In the genomic region with DNA sequence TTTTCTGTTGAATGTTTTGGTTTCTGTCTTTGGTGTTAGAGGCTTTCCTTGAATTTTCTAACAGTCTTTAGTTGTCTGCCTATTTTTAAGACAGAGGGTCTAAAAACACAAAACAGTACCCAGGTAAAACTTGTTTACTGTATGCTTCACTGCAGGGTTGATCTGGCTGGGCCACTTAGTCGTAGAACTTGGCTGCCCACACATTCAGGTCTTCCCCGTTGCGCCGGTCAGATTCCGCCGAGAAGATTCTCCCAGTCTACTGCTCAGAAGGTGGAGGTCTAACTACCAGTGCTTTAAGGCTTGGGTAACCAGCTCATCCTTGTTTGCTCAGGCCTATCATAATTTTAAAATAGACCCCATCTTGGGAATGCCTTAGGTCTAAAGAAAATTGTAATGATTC, we compare ENCODE assay signal across 15 cellular contexts. TPM values are rescaled to one million over a fixed set of nuclear protein-coding genes. Genes with fewer than 3 reads are reported as not detected.
DNase-seq lines count a peak whose midpoint lies in the region; ATAC-seq and TF ChIP-seq lines count a peak whose summit lies in the region.
"Had no signal": no experiment of that assay in that cellular context is flagged by ENCODE, and none has a peak within 500 bp of the region (broad histone marks: within the 10 kb centered on the region; RNA-seq: fewer than 3 reads in every experiment).

No MANE protein-coding gene starts in this region.

- H2AFZ ChIP-seq in SK-N-SH (ENCODE audit: low read depth) (peak overlapping the region; percentile 24; the same call in 1 of the 2 replicates), parathyroid adenoma (peak overlapping the region; percentile 74)

- H3F3A ChIP-seq in SK-N-SH (replicated peaks; ENCODE audit: insufficient read depth): peaks cover 10% of the 10 kb centered on the region

- peaks cover 0 to 8% of the 10 kb centered on the region in 2 experiments; a peak in 1 of 4 replicates for H3K4me1 ChIP-seq in SK-N-SH (ENCODE audit: control insufficient read depth in 1 of 2, insufficient read depth in 2 of 2, low read depth in 1 of 2, low read length in 1 of 2)
- peaks cover 30% of the 10 kb centered on the region for H3K4me1 ChIP-seq in parathyroid adenoma

- ATAC-seq in SK-N-SH treated with all-trans-retinoic acid at 6 μM for 48 hours (no peak), Right ventricle myocardium inferior (no peak)
- ATAC-seq: A549; CD8-positive, alpha-beta T cell had no signal

- POLR2A ChIA-PET in SK-N-SH (lab: Yijun Ruan, JAX): no interaction called here

- TF ChIP-seq CTCF in SK-N-SH (IDR thresholded peaks at IDR 0.05) (no peak), parathyroid adenoma (IDR thresholded peaks at IDR 0.05) (no peak)

- no peak overlapping the region for H3K9ac ChIP-seq in SK-N-SH
- H3K9ac ChIP-seq in parathyroid adenoma: no peak overlapping the region
- H3K9ac ChIP-seq: BLaER1 treated with 17β-estradiol and CSF1 and Interleukin-3, amounts not matched to agents 10 nM and 100 nM had no signal

- H3K27me3 ChIP-seq in SK-N-SH (ENCODE audit: insufficient read depth): no peaks in the 10 kb centered on the region
- H3K27me3 ChIP-seq in parathyroid adenoma (ENCODE audit: control insufficient read depth, insufficient read depth, low read length): no peaks in the 10 kb centered on the region
- H3K27me3 ChIP-seq: BLaER1 treated with 17β-estradiol and CSF1 and Interleukin-3, amounts not matched to agents 10 nM and 100 nM had no signal

- H3K9me3 ChIP-seq in SK-N-SH (no peaks in the 10 kb centered on the region), parathyroid adenoma (ENCODE audit: control insufficient read depth, low read length) (no peaks in the 10 kb centered on the region)
- H3K9me3 ChIP-seq: A549; BLaER1 treated with 17β-estradiol and CSF1 and Interleukin-3, amounts not matched to agents 10 nM and 100 nM; Caco-2 had no signal

- H3K79me2 ChIP-seq in SK-N-SH (ENCODE audit: insufficient read depth) (no peaks in the 10 kb centered on the region), parathyroid adenoma (no peaks in the 10 kb centered on the region)

- H3K9me2 ChIP-seq in SK-N-SH: no peaks in the 10 kb centered on the region

- CTCF ChIA-PET in SK-N-SH (lab: Yijun Ruan, JAX): interaction anchor here (0.8 to 3.7 kb wide), 4 partner anchors 23 to 526 kb away, joined by 3 to 22 read pairs (median 3); no protein-coding TSS in a partner anchor

- 86% methylated on average over 6 of the region's 6 CpGs for WGBS in SK-N-SH (ENCODE audit: low lambda C conversion rate)

- H3K4me2 ChIP-seq in SK-N-SH (no peak overlapping the region), parathyroid adenoma (ENCODE audit: low read length) (peak overlapping the region; percentile 32)
- H3K4me2 ChIP-seq: A549; BLaER1 treated with 17β-estradiol and CSF1 and Interleukin-3, amounts not matched to agents 10 nM and 100 nM had no signal

- no peak for TF ChIP-seq RAD21 in SK-N-SH (IDR thresholded peaks at IDR 0.05; ENCODE audit: low read length)

- no peak overlapping the region for H3K4me3 ChIP-seq in SK-N-SH (ENCODE audit: low read depth in 2 of 2, low read length in 1 of 2)
- no peak overlapping the region for H3K4me3 ChIP-seq in parathyroid adenoma (ENCODE audit: low read depth, low read length)
- H3K4me3 ChIP-seq: A549; BLaER1 treated with 17β-estradiol and CSF1 and Interleukin-3, amounts not matched to agents 10 nM and 100 nM had no signal

- H3K27ac ChIP-seq in SK-N-SH (ENCODE audit: low read depth in 2 of 2, low read length in 1 of 2) (no peak overlapping the region), parathyroid adenoma (peak overlapping the region; percentile 25)
- H3K27ac ChIP-seq: 22Rv1; A549; BLaER1 treated with 17β-estradiol and CSF1 and Interleukin-3, amounts not matched to agents 10 nM and 100 nM; C4-2B had no signal

- H4K20me1 ChIP-seq in SK-N-SH (ENCODE audit: insufficient read depth): no peaks in the 10 kb centered on the region
- H4K20me1 ChIP-seq: BLaER1 treated with 17β-estradiol and CSF1 and Interleukin-3, amounts not matched to agents 10 nM and 100 nM had no signal

- DNase-seq in SK-N-SH: no peak
- DNase-seq in Right ventricle myocardium inferior (ENCODE audit: missing footprints): no peak
- no peak for DNase-seq in superior temporal gyrus (ENCODE audit: extremely low spot score)
- DNase-seq: Caco-2; Calu3; CD4-positive, alpha-beta T cell; CD8-positive, alpha-beta T cell; DMS79 treated with DMSO at 0.1 percent for 48 hours; GF-D8 had no signal

- H3K36me3 ChIP-seq in SK-N-SH (replicated peaks in 1 of 2; ENCODE audit: control insufficient read depth in 1 of 2, insufficient read depth in 2 of 2, low read length in 1 of 2): no peaks in the 10 kb centered on the region
- H3K36me3 ChIP-seq in parathyroid adenoma (ENCODE audit: control insufficient read depth, insufficient read depth, low read length): no peaks in the 10 kb centered on the region
- H3K36me3 ChIP-seq: BLaER1 treated with 17β-estradiol and CSF1 and Interleukin-3, amounts not matched to agents 10 nM and 100 nM had no signal

- no peak for TF ChIP-seq EP300 in SK-N-SH (IDR thresholded peaks at IDR 0.05; ENCODE audit: borderline replicate concordance in 1 of 2, low read depth in 1 of 2, low read length in 1 of 2)

- intact Hi-C loops in Right ventricle myocardium inferior (cut with DNase I): no loop called here

TF ChIP-seq in SK-N-SH, 30 proteins besides CTCF, POLR2A, EP300 and RAD21 (continues in another document):
- TF ChIP-seq JUND (IDR thresholded peaks at IDR 0.05): no peak
- TF ChIP-seq SMC3 (IDR thresholded peaks at IDR 0.05; ENCODE audit: low read depth, low read length): no peak
- TF ChIP-seq, protein P1, sequence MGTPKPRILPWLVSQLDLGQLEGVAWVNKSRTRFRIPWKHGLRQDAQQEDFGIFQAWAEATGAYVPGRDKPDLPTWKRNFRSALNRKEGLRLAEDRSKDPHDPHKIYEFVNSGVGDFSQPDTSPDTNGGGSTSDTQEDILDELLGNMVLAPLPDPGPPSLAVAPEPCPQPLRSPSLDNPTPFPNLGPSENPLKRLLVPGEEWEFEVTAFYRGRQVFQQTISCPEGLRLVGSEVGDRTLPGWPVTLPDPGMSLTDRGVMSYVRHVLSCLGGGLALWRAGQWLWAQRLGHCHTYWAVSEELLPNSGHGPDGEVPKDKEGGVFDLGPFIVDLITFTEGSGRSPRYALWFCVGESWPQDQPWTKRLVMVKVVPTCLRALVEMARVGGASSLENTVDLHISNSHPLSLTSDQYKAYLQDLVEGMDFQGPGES (IDR thresholded peaks at IDR 0.05; ENCODE audit: low read depth, low read length): no peak
- TF ChIP-seq NRF1 (IDR thresholded peaks at IDR 0.05; ENCODE audit: low read depth, low read length): no peak
- no peak for TF ChIP-seq FOSL2 (IDR thresholded peaks at IDR 0.05; ENCODE audit: borderline replicate concordance, low read depth)
- no peak for TF ChIP-seq FOXM1 (IDR thresholded peaks at IDR 0.05; ENCODE audit: low read depth)

TF ChIP-seq in SK-N-SH treated with all-trans-retinoic acid at 6 μM for 48 hours, 23 proteins besides CTCF, POLR2A, EP300 and RAD21 (continues in another document):
- TF ChIP-seq GLIS3 (CRISPR knock-in tag; IDR thresholded peaks at IDR 0.05) (no peak), PPARA (CRISPR knock-in tag; IDR thresholded peaks at IDR 0.05; ENCODE audit: borderline replicate concordance) (no peak), ARNTL (CRISPR knock-in tag; IDR thresholded peaks at IDR 0.05; ENCODE audit: borderline replicate concordance, low read depth) (no peak), RARB (CRISPR knock-in tag; IDR thresholded peaks at IDR 0.05) (no peak), SNAI2 (CRISPR knock-in tag; IDR thresholded peaks at IDR 0.05) (no peak), ZFP3 (CRISPR knock-in tag; IDR thresholded peaks at IDR 0.05) (no peak)
- TF ChIP-seq, protein P2, sequence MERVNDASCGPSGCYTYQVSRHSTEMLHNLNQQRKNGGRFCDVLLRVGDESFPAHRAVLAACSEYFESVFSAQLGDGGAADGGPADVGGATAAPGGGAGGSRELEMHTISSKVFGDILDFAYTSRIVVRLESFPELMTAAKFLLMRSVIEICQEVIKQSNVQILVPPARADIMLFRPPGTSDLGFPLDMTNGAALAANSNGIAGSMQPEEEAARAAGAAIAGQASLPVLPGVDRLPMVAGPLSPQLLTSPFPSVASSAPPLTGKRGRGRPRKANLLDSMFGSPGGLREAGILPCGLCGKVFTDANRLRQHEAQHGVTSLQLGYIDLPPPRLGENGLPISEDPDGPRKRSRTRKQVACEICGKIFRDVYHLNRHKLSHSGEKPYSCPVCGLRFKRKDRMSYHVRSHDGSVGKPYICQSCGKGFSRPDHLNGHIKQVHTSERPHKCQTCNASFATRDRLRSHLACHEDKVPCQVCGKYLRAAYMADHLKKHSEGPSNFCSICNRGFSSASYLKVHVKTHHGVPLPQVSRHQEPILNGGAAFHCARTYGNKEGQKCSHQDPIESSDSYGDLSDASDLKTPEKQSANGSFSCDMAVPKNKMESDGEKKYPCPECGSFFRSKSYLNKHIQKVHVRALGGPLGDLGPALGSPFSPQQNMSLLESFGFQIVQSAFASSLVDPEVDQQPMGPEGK (CRISPR knock-in tag; IDR thresholded peaks at IDR 0.05; ENCODE audit: borderline replicate concordance): no peak
- TF ChIP-seq, protein P3, sequence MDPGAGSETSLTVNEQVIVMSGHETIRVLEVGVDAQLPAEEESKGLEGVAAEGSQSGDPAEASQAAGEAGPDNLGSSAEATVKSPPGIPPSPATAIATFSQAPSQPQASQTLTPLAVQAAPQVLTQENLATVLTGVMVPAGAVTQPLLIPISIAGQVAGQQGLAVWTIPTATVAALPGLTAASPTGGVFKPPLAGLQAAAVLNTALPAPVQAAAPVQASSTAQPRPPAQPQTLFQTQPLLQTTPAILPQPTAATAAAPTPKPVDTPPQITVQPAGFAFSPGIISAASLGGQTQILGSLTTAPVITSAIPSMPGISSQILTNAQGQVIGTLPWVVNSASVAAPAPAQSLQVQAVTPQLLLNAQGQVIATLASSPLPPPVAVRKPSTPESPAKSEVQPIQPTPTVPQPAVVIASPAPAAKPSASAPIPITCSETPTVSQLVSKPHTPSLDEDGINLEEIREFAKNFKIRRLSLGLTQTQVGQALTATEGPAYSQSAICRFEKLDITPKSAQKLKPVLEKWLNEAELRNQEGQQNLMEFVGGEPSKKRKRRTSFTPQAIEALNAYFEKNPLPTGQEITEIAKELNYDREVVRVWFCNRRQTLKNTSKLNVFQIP (CRISPR knock-in tag; IDR thresholded peaks at IDR 0.05; ENCODE audit: borderline replicate concordance, low read depth): no peak

RNA-seq across cellular contexts. Expression of a gene that starts 24.6 kb away (rescaled TPM):
- 0.03 TPM in 1 of 2 replicates, not detected in the other for polyA plus RNA-seq in SK-N-SH (2012; rRNA removed)
- polyA plus RNA-seq in SK-N-SH (2012; cell fraction: cytosol; rRNA removed): 0.01 and 0.03 TPM in 2 replicates
- 0.01 and 0.04 TPM in 2 replicates for polyA plus RNA-seq in SK-N-SH (2012; cell fraction: nucleus; rRNA removed)
- 0.05 TPM for total RNA-seq in Right ventricle myocardium inferior

RNA-seq across cellular contexts. Expression of a gene that starts 32.7 kb away (rescaled TPM):
- 32.7 and 39.7 TPM in 2 replicates for polyA plus RNA-seq in SK-N-SH (2012; rRNA removed)
- 38.1 and 44.1 TPM in 2 replicates for polyA plus RNA-seq in SK-N-SH (2012; cell fraction: cytosol; rRNA removed)
- polyA plus RNA-seq in SK-N-SH (2012; cell fraction: nucleus; rRNA removed): 27.5 and 31.6 TPM in 2 replicates
- 309 TPM for total RNA-seq in Right ventricle myocardium inferior
